8 cellular contexts compared by ENCODE assay signal in the genomic region with DNA sequence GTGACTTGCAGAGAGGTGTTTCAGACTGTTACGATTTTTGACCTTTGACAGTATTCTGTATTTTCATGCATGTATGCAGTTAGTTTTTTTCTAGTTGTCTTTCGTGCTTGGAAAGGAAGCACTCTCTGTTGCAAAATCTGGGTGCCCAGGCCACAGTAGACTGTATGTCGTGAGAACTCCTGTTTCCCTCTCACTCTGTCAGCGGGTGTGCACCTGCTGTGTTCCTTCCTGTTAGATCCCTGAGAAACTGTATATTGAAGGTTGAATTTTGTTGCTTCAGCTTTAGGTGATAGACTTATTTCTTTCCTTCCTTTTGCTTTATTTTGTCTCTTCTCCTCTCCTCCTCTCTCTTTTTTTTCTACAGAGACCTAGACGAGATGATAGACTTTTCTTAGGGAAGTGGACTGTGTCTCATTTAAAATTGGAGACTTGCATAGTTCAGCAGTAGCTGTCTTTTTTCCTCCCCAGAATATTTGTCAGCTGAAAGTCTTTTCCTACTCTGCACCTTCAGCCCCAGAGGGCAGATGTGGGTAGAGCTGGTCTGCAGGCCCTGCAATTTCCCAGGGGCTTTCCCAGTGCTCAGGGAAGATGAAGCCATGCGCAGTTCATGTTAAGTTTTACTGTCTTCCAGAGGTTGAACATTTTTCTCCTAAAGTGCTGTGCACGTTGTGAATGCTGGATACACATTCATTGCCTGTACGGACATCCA. TPM values are rescaled to one million over a fixed set of nuclear protein-coding genes. Genes with fewer than 3 reads are reported as not detected.
DNase-seq lines count a peak whose midpoint lies in the region; ATAC-seq and TF ChIP-seq lines count a peak whose summit lies in the region.

No MANE protein-coding gene starts in this region.

- no peak for DNase-seq in CD14-positive monocyte (ENCODE audit: low spot score)
- DNase-seq in HuH-7 (ENCODE audit: low spot score), result peak; percentile 35
- no peak for DNase-seq in activated B cell treated with CpG ODN at 0.5 μM for 24 hours
- DNase-seq in epithelial cell of esophagus (ENCODE audit: low read depth), result peak; percentile 25
- DNase-seq in neural crest cell (ENCODE audit: low read depth, low spot score), result no peak
- DNase-seq in cortex of kidney (lab: John Stamatoyannopoulos, UW), result no peak
- DNase-seq in iPS-NIHi7 (ENCODE audit: extremely low spot score), result no peak

- peak overlapping the region; percentile 84 to 93 (median 89) for H3K27ac Mint-ChIP-seq in CD14-positive monocyte
- H3K27ac Mint-ChIP-seq in activated B cell treated with CpG ODN at 0.5 μM for 24 hours, result peak overlapping the region; percentile 85
- H3K27ac Mint-ChIP-seq in neural crest cell (ENCODE audit: unreplicated experiment), result peak overlapping the region; percentile 89

- H3K9me3 Mint-ChIP-seq in CD14-positive monocyte (no peaks in the 10 kb centered on the region), activated B cell treated with CpG ODN at 0.5 μM for 24 hours (no peaks in the 10 kb centered on the region), neural crest cell (no peaks in the 10 kb centered on the region)

- POLR2A ChIA-PET in activated B cell treated with CpG ODN at 0.5 μM for 24 hours (lab: Charles Lee), result interaction anchor here (0.6 to 2.1 kb wide), 9 partner anchors 10 to 284 kb away, joined by 3 to 10 read pairs (median 5); no protein-coding TSS in a partner anchor

- H3K27me3 Mint-ChIP-seq in CD14-positive monocyte (ENCODE audit: low read depth in 3 of 3) (no peaks in the 10 kb centered on the region), activated B cell treated with CpG ODN at 0.5 μM for 24 hours (no peaks in the 10 kb centered on the region), neural crest cell (ENCODE audit: low read depth) (no peaks in the 10 kb centered on the region)

- peaks cover 60% of the 10 kb centered on the region for H3K4me1 Mint-ChIP-seq in CD14-positive monocyte
- peaks cover 55% of the 10 kb centered on the region for H3K4me1 Mint-ChIP-seq in activated B cell treated with CpG ODN at 0.5 μM for 24 hours
- H3K4me1 Mint-ChIP-seq in neural crest cell, result peaks cover 37% of the 10 kb centered on the region

- intact Hi-C loops in CD14-positive monocyte (cut with micrococcal nuclease) (no loop called here), activated B cell treated with CpG ODN at 0.5 μM for 24 hours (cut with micrococcal nuclease) (loop anchor here (1.0 to 2.0 kb wide), 6 partner anchors 8 to 1039 kb away; a partner anchor contains a TSS)

- ATAC-seq in activated B cell treated with CpG ODN at 0.5 μM for 24 hours (ENCODE audit: low read depth) (no peak), GM21717 (IDR thresholded peaks at IDR 0.05; ENCODE audit: unreplicated experiment) (no peak)

- H3K4me3 Mint-ChIP-seq in CD14-positive monocyte (peak overlapping the region; percentile 89 to 94), activated B cell treated with CpG ODN at 0.5 μM for 24 hours (peak overlapping the region; percentile 87), neural crest cell (peak overlapping the region; percentile 92)

- peaks cover 0 to 10% of the 10 kb centered on the region in 2 donors for H3K36me3 Mint-ChIP-seq in CD14-positive monocyte
- H3K36me3 Mint-ChIP-seq in activated B cell treated with CpG ODN at 0.5 μM for 24 hours (ENCODE audit: low read depth), result peaks cover 15% of the 10 kb centered on the region
- no peaks in the 10 kb centered on the region for H3K36me3 Mint-ChIP-seq in neural crest cell (ENCODE audit: low read depth)

- CTCF ChIA-PET in activated B cell treated with CpG ODN at 0.5 μM for 24 hours (lab: Charles Lee), result interaction anchor here (1.0 to 1.1 kb wide), 2 partner anchors 77 to 283 kb away, joined by 3 to 5 read pairs; no protein-coding TSS in a partner anchor

- TF ChIP-seq CTCF in CD14-positive monocyte (IDR thresholded peaks at IDR 0.05), result no peak
- TF ChIP-seq CTCF in activated B cell treated with CpG ODN at 0.5 μM for 24 hours (IDR thresholded peaks at IDR 0.05), result no peak
- TF ChIP-seq CTCF in epithelial cell of esophagus (IDR thresholded peaks at IDR 0.05; ENCODE audit: insufficient read depth, low read depth, low read length, missing control alignments), result no peak
- TF ChIP-seq CTCF in neural crest cell (conservative IDR thresholded peaks at IDR 0.05), result no peak

- H3K4me3 ChIP-seq in epithelial cell of esophagus (ENCODE audit: low read length), result peak overlapping the region; percentile 68

RNA-seq across cellular contexts. Expression of a gene that starts 1.4 kb away (rescaled TPM):
- 1 to 10 TPM; 5.9 to 8.6 TPM for polyA plus RNA-seq in CD14-positive monocyte
- total RNA-seq in activated B cell treated with CpG ODN at 0.5 μM for 24 hours (77.8 and 96.0 TPM in 2 replicates), neural crest cell (35.1 and 36.7 TPM in 2 replicates)

Comparison
In these comparisons a context has a peak if more than half of its experiments do, and no peak if none do; other contexts are left out.
1. DNase-seq: peak in HuH-7 (single experiment) and epithelial cell of esophagus (single experiment); none in CD14-positive monocyte (single experiment), activated B cell treated with CpG ODN at 0.5 μM for 24 hours (single experiment), neural crest cell (single experiment), cortex of kidney (single experiment) and iPS-NIHi7 (single experiment).
2. Peak in every context shown above with its lines, with median percentiles within 50 percentile points of each other: H3K27ac Mint-ChIP-seq and H3K4me3 Mint-ChIP-seq.